18 cellular contexts compared by ENCODE assay signal in genomic region chr12:44157359-44157758, GRCh38.
DNase-seq lines count a peak whose midpoint lies in the region; ATAC-seq and TF ChIP-seq lines count a peak whose summit lies in the region.
"Had no signal": no experiment of that assay in that cellular context is flagged by ENCODE, and none has a peak within 500 bp of the region (broad histone marks: within the 10 kb centered on the region; RNA-seq: fewer than 3 reads in every experiment).

No MANE protein-coding gene starts in this region.

- H2AFZ ChIP-seq in OCI-LY3 (ENCODE audit: low read depth, low read length) = no peak overlapping the region

- H4K20me1 ChIP-seq in OCI-LY3 (ENCODE audit: insufficient read depth, low read length) = no peaks in the 10 kb centered on the region
- H4K20me1 ChIP-seq: BLaER1 had no signal

- peak; percentile 92 for ATAC-seq in GM18867 (IDR thresholded peaks at IDR 0.05; ENCODE audit: unreplicated experiment)
- peak; percentile 89 for ATAC-seq in GM21515 (IDR thresholded peaks at IDR 0.05; ENCODE audit: unreplicated experiment)
- peak; percentile 87 for ATAC-seq in HG03039 (IDR thresholded peaks at IDR 0.05; ENCODE audit: unreplicated experiment)
- ATAC-seq: left ventricle myocardium superior had no signal

- H3K9me3 ChIP-seq in OCI-LY3 (ENCODE audit: insufficient read depth, low read length) = no peaks in the 10 kb centered on the region
- H3K9me3 ChIP-seq: BLaER1, suprapubic skin had no signal

- H3K4me1 ChIP-seq in OCI-LY3 (ENCODE audit: low read length) = peaks cover 16% of the 10 kb centered on the region
- H3K4me1 ChIP-seq: BLaER1, suprapubic skin had no signal

- no peaks in the 10 kb centered on the region for H3K36me3 Mint-ChIP-seq in activated CD4-positive, alpha-beta memory T cell treated with anti-CD3 and anti-CD28 coated beads, Interleukin-2, amount 10 ng/mL, durations not matched to agents 7 days and 5 days (ENCODE audit: low read depth)
- H3K36me3 Mint-ChIP-seq: activated CD4-positive, alpha-beta memory T cell treated with anti-CD3 and anti-CD28 coated beads for 36 hours had no signal

- no peak overlapping the region for H3K4me3 Mint-ChIP-seq in activated CD4-positive, alpha-beta memory T cell treated with anti-CD3 and anti-CD28 coated beads, Interleukin-2, amount 10 ng/mL, durations not matched to agents 7 days and 5 days
- H3K4me3 Mint-ChIP-seq: activated CD4-positive, alpha-beta memory T cell treated with anti-CD3 and anti-CD28 coated beads for 36 hours had no signal

- H3K79me2 ChIP-seq in OCI-LY3 (ENCODE audit: low read length) = no peaks in the 10 kb centered on the region

- TF ChIP-seq CTCF in OCI-LY3 (IDR thresholded peaks at IDR 0.05; ENCODE audit: low read depth, low read length) = no peak

- peak overlapping the region; percentile 41 for H3K4me2 ChIP-seq in OCI-LY3 (ENCODE audit: low read length)
- H3K4me2 ChIP-seq: BLaER1 had no signal

- H3K4me3 ChIP-seq in OCI-LY3 (ENCODE audit: low read length) = no peak overlapping the region; the same call in 1 of the 2 replicates
- H3K4me3 ChIP-seq: BLaER1, suprapubic skin had no signal

- H3K27ac Mint-ChIP-seq in activated CD4-positive, alpha-beta memory T cell treated with anti-CD3 and anti-CD28 coated beads, Interleukin-2, amount 10 ng/mL, durations not matched to agents 7 days and 5 days = no peak overlapping the region
- H3K27ac Mint-ChIP-seq: activated CD4-positive, alpha-beta memory T cell treated with anti-CD3 and anti-CD28 coated beads for 36 hours had no signal

- no peaks in the 10 kb centered on the region for H3K9me3 Mint-ChIP-seq in activated CD4-positive, alpha-beta memory T cell treated with anti-CD3 and anti-CD28 coated beads, Interleukin-2, amount 10 ng/mL, durations not matched to agents 7 days and 5 days
- H3K9me3 Mint-ChIP-seq: activated CD4-positive, alpha-beta memory T cell treated with anti-CD3 and anti-CD28 coated beads for 36 hours had no signal

- POLR2A ChIA-PET in activated CD4-positive, alpha-beta memory T cell treated with anti-CD3 and anti-CD28 coated beads, Interleukin-2, amount 10 ng/mL, durations not matched to agents 7 days and 5 days (lab: Charles Lee) = no interaction called here

- no peaks in the 10 kb centered on the region for H3K27me3 ChIP-seq in OCI-LY3 (ENCODE audit: low read depth, low read length)
- H3K27me3 ChIP-seq: BLaER1, suprapubic skin had no signal

- no peak overlapping the region for H3K27ac ChIP-seq in OCI-LY3 (ENCODE audit: low read length)
- H3K27ac ChIP-seq: BLaER1, suprapubic skin had no signal

- no peaks in the 10 kb centered on the region for H3K27me3 Mint-ChIP-seq in activated CD4-positive, alpha-beta memory T cell treated with anti-CD3 and anti-CD28 coated beads, Interleukin-2, amount 10 ng/mL, durations not matched to agents 7 days and 5 days
- H3K27me3 Mint-ChIP-seq: activated CD4-positive, alpha-beta memory T cell treated with anti-CD3 and anti-CD28 coated beads for 36 hours had no signal

- no peak overlapping the region for H3K9ac ChIP-seq in OCI-LY3 (ENCODE audit: low read length)
- H3K9ac ChIP-seq: BLaER1 had no signal

- H3K36me3 ChIP-seq in OCI-LY3 (replicated peaks; ENCODE audit: low read depth, low read length) = no peaks in the 10 kb centered on the region
- H3K36me3 ChIP-seq: BLaER1, suprapubic skin had no signal

- no peaks in the 10 kb centered on the region for H3K4me1 Mint-ChIP-seq in activated CD4-positive, alpha-beta memory T cell treated with anti-CD3 and anti-CD28 coated beads, Interleukin-2, amount 10 ng/mL, durations not matched to agents 7 days and 5 days

- no peak for DNase-seq in activated CD4-positive, alpha-beta memory T cell treated with anti-CD3 and anti-CD28 coated beads, Interleukin-2, amount 10 ng/mL, durations not matched to agents 7 days and 5 days
- DNase-seq in T-helper 1 cell = no peak
- no peak for DNase-seq in amniotic stem cell (lab: John Stamatoyannopoulos, UW)
- no peak for DNase-seq in NCI-H1436 (lab: John Stamatoyannopoulos, UW)
- DNase-seq: activated CD4-positive, alpha-beta memory T cell treated with anti-CD3 and anti-CD28 coated beads for 36 hours; activated naive CD4-positive, alpha-beta T cell treated with anti-CD3 and anti-CD28 coated beads, Interleukin-2, amount 50 U/mL, for 16 hours; cerebellar nuclear complex; hippocampal formation; left ventricle myocardium superior; NCI-H226; small intestine; T1000 had no signal

- CTCF ChIA-PET in activated CD4-positive, alpha-beta memory T cell treated with anti-CD3 and anti-CD28 coated beads, Interleukin-2, amount 10 ng/mL, durations not matched to agents 7 days and 5 days (lab: Charles Lee) = no interaction called here
